ENCODE assay signal across 26 cellular contexts in the genomic region with DNA sequence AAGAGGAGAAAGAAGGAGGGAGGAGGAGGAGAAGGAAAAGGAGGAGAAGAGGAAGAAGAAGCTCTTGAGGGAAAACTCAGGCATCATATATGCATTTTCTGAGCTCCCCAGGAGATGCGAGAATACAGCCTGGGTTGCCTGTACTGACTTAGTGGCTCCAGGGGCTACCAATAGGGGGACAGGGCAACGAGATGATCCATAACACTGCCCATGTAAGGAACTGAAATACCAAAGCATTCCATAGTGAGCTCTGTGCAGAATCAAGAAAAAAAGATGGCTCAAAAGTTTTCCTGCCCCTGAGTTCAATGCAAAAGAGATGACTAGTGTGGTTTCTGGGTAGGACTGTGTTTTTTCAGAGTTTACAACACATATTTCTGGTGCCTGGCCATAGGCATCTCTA.
DNase-seq lines count a peak whose midpoint lies in the region; TF ChIP-seq lines count a peak whose summit lies in the region.
"Had no signal": no experiment of that assay in that cellular context is flagged by ENCODE, and none has a peak within 500 bp of the region (broad histone marks: within the 10 kb centered on the region; RNA-seq: fewer than 3 reads in every experiment).

No MANE protein-coding gene starts in this region.

- TF ChIP-seq CTCF in AG10803 (conservative IDR thresholded peaks at IDR 0.05; ENCODE audit: low read length) = peak; percentile 14
- TF ChIP-seq CTCF in GM12864 (IDR thresholded peaks at IDR 0.05; ENCODE audit: low read depth, low read length, missing control alignments) = peak; percentile 16
- peak; percentile 22; the same call in 1 of the 2 replicates for TF ChIP-seq CTCF in WERI-Rb-1 (IDR thresholded peaks at IDR 0.05; ENCODE audit: low read depth, low read length)
- peak; percentile 55 for TF ChIP-seq CTCF in endodermal cell (conservative IDR thresholded peaks at IDR 0.05)

- no peak overlapping the region for H3K4me3 Mint-ChIP-seq in endodermal cell
- H3K4me3 Mint-ChIP-seq: CD8-positive, alpha-beta T cell; HFFc6 had no signal

- WGBS in endodermal cell (ENCODE audit: insufficient coverage in 1 of 2, insufficient read length in 1 of 2), 2 experiments = 69 to 95% methylated on average over 2 of the region's 2 CpGs

- no peak for DNase-seq in AG10803 (ENCODE audit: low read depth)
- DNase-seq in GM12864 (ENCODE audit: low read depth) = no peak
- DNase-seq in WERI-Rb-1 = no peak
- DNase-seq in endodermal cell = no peak
- DNase-seq in NCI-H187 (lab: John Stamatoyannopoulos, UW) = no peak
- DNase-seq in NCI-H2029 treated with DMSO at 0.1 percent for 48 hours (lab: John Stamatoyannopoulos, UW) = no peak
- no peak for DNase-seq in DMS 273 treated with DMSO at 0.1 percent for 48 hours (lab: John Stamatoyannopoulos, UW)
- DNase-seq in GM03348 (ENCODE audit: low spot score) = no peak
- DNase-seq: AML-193; CD8-positive, alpha-beta T cell; DMS79 treated with DMSO at 0.1 percent for 48 hours; GF-D8; H7; HFFc6; MM.1S; NCI-H1436; NCI-H1930; NCI-H2171; NCI-H226; NCI-H510A; NCI-H69; Right ventricle myocardium superior; RPMI8226 had no signal

- H3K27ac ChIP-seq in WERI-Rb-1 (no peak overlapping the region), endodermal cell (ENCODE audit: low read depth, low read length) (no peak overlapping the region)
- H3K27ac ChIP-seq: C4-2B, KMS-11, SJSA1 had no signal

- H3K36me3 Mint-ChIP-seq in endodermal cell (ENCODE audit: low read depth) = no peaks in the 10 kb centered on the region
- H3K36me3 Mint-ChIP-seq: CD8-positive, alpha-beta T cell had no signal

- peaks cover 8% of the 10 kb centered on the region for H3K27me3 Mint-ChIP-seq in endodermal cell (ENCODE audit: insufficient read depth)

- H3K4me1 ChIP-seq in endodermal cell (ENCODE audit: control insufficient read depth, insufficient read depth, low read length) = no peaks in the 10 kb centered on the region
- H3K4me1 ChIP-seq: SJSA1 had no signal

- H3K4me1 Mint-ChIP-seq in endodermal cell = no peaks in the 10 kb centered on the region

- H3K9me3 Mint-ChIP-seq in endodermal cell = no peaks in the 10 kb centered on the region
- H3K9me3 Mint-ChIP-seq: CD8-positive, alpha-beta T cell; HFFc6 had no signal

- H3K27me3 ChIP-seq in WERI-Rb-1 (ENCODE audit: insufficient read depth, low read depth, severe bottlenecking) = no peaks in the 10 kb centered on the region
- peaks cover under 1% of the 10 kb centered on the region for H3K27me3 ChIP-seq in endodermal cell (ENCODE audit: control insufficient read depth, insufficient read depth, low read length, poor library complexity, severe bottlenecking)
- H3K27me3 ChIP-seq: SJSA1 had no signal

- no peak overlapping the region for H3K27ac Mint-ChIP-seq in endodermal cell
- H3K27ac Mint-ChIP-seq: CD8-positive, alpha-beta T cell; HFFc6 had no signal

- no peaks in the 10 kb centered on the region for H3K9me3 ChIP-seq in WERI-Rb-1 (ENCODE audit: severe bottlenecking)
- H3K9me3 ChIP-seq in endodermal cell (ENCODE audit: control insufficient read depth, low read length) = no peaks in the 10 kb centered on the region
- H3K9me3 ChIP-seq: SJSA1 had no signal

- H3K36me3 ChIP-seq in WERI-Rb-1 (no peaks in the 10 kb centered on the region), endodermal cell (ENCODE audit: control insufficient read depth, insufficient read depth, low read length) (no peaks in the 10 kb centered on the region)
- H3K36me3 ChIP-seq: SJSA1 had no signal

- H3K9ac ChIP-seq in endodermal cell (ENCODE audit: extremely low read depth, low read length, poor library complexity, severe bottlenecking) = no peak overlapping the region
- H3K9ac ChIP-seq: KMS-11 had no signal

- H3K4me3 ChIP-seq in AG10803 (ENCODE audit: low read length) (no peak overlapping the region), GM12864 (ENCODE audit: low read depth, low read length) (no peak overlapping the region), WERI-Rb-1 (ENCODE audit: low read depth, low read length) (no peak overlapping the region), endodermal cell (ENCODE audit: low read length) (no peak overlapping the region)
- H3K4me3 ChIP-seq: SJSA1 had no signal
